8 cellular contexts compared by ENCODE assay signal in genomic region chr14:58637391-58638230, GRCh38. TPM values are rescaled to one million over a fixed set of nuclear protein-coding genes. Genes with fewer than 3 reads are reported as not detected.
DNase-seq lines count a peak whose midpoint lies in the region; ATAC-seq, FAIRE-seq and TF ChIP-seq lines count a peak whose summit lies in the region.

DACT1 (plus strand) TSS chr14:58637962; CDS start chr14:58638203, 241 bp downstream.

- ATAC-seq in stimulated activated naive CD8-positive, alpha-beta T cell treated with anti-CD3 and anti-CD28 coated beads, Interleukin-15, Interleukin-2, amounts not matched to agents 100 U/mL and 50 U/mL, for 24 hours = peak; percentile 56

- intact Hi-C loops in esophagus muscularis mucosa (cut with DNase I) = loop anchor here (2.0 to 5.0 kb wide), 2 partner anchors 137 to 385 kb away; no protein-coding TSS in a partner anchor

- TF ChIP-seq EP300 in esophagus muscularis mucosa (IDR thresholded peaks at IDR 0.05) = no peak

- H3K36me3 ChIP-seq in esophagus muscularis mucosa (peaks cover 0 to 14% (median 0%) of the 10 kb centered on the region in 4 donors), mucosa of rectum (ENCODE audit: control insufficient read depth in 2 of 2, insufficient read depth in 2 of 2, low read length in 2 of 2) (no peaks in the 10 kb centered on the region)

- H3K27me3 ChIP-seq in esophagus muscularis mucosa (no peaks in the 10 kb centered on the region), mucosa of rectum (ENCODE audit: control insufficient read depth in 2 of 2, insufficient read depth in 2 of 2, low read length in 2 of 2) (peaks cover 3% of the 10 kb centered on the region in 2 donors)

- DNase-seq in GM13977 (ENCODE audit: low spot score) = peak; percentile 82
- peak; percentile 14 for DNase-seq in H54 (ENCODE audit: insufficient read length, low spot score)
- peak; percentile 22 to 41 for DNase-seq in NCI-H1930 (lab: John Stamatoyannopoulos, UW)
- DNase-seq in activated CD8-positive, alpha-beta memory T cell treated with anti-CD3 and anti-CD28 coated beads, Interleukin-2, amount 50 U/mL, for 48 hours = peak; percentile 74
- peak; percentile 92 for DNase-seq in esophagus muscularis mucosa (ENCODE audit: extremely low spot score)
- peak; percentile 54 for DNase-seq in stimulated activated naive CD8-positive, alpha-beta T cell treated with anti-CD3 and anti-CD28 coated beads, Interleukin-15, Interleukin-2, amounts not matched to agents 100 U/mL and 50 U/mL, for 24 hours
- no peak for DNase-seq in OCI-M2 (lab: John Stamatoyannopoulos, UW; ENCODE audit: unreplicated experiment)

- H3K27ac ChIP-seq in esophagus muscularis mucosa (replicated peaks in 1 of 4) (peak within 1 kb of the TSS; percentile 82 to 93 (median 89)), mucosa of rectum (ENCODE audit: low read depth in 2 of 2, low read length in 2 of 2) (peak within 1 kb of the TSS; percentile 72 to 73)

- FAIRE-seq in H54 (lab: Jason Lieb, UNC) = no peak

- WGBS in esophagus muscularis mucosa = 0% methylated on average over 23 of the region's 94 CpGs

- TF ChIP-seq CTCF in GM13977 (IDR thresholded peaks at IDR 0.05; ENCODE audit: extremely low read depth, insufficient read depth, missing control alignments) (no peak), esophagus muscularis mucosa (IDR thresholded peaks at IDR 0.05) (no peak)

- H3K4me1 ChIP-seq in esophagus muscularis mucosa = peaks cover 18 to 45% (median 36%) of the 10 kb centered on the region in 4 donors
- peaks cover 10 to 12% of the 10 kb centered on the region in 2 donors for H3K4me1 ChIP-seq in mucosa of rectum (ENCODE audit: control insufficient read depth in 2 of 2, insufficient read depth in 2 of 2, low read length in 2 of 2)

- in situ Hi-C loops in GM13977 (cut with MboI; ENCODE audit: low pct_unique_long_range_greater_than_20kb, low sequenced_read_pairs, unreplicated experiment) = no loop called here

- peak within 1 kb of the TSS; percentile 43 to 65 for H3K9ac ChIP-seq in mucosa of rectum (ENCODE audit: low read depth in 1 of 2, low read length in 2 of 2)

- TF ChIP-seq POLR2A in H54 (IDR thresholded peaks at IDR 0.05; ENCODE audit: low read depth, low read length) (peak; percentile 56), esophagus muscularis mucosa (IDR thresholded peaks at IDR 0.05; ENCODE audit: low read depth) (no peak)

- H3K9me3 ChIP-seq in esophagus muscularis mucosa = no peaks in the 10 kb centered on the region
- no peaks in the 10 kb centered on the region for H3K9me3 ChIP-seq in mucosa of rectum (ENCODE audit: control insufficient read depth in 2 of 2, low read length in 2 of 2)

- peak within 1 kb of the TSS; percentile 78 to 87 (median 84) for H3K4me3 ChIP-seq in esophagus muscularis mucosa
- peak within 1 kb of the TSS; percentile 63 to 76 for H3K4me3 ChIP-seq in mucosa of rectum (ENCODE audit: low read length in 2 of 2)

RNA-seq across cellular contexts. Expression of gene DACT1, which starts in this region (rescaled TPM):
- total RNA-seq in esophagus muscularis mucosa = 10 to 100 TPM in 2 of 4 donors, 1 to 10 TPM in 2; 5.0 to 22.7 (median 8.6) TPM
